20 cellular contexts compared by ENCODE assay signal in the genomic region with DNA sequence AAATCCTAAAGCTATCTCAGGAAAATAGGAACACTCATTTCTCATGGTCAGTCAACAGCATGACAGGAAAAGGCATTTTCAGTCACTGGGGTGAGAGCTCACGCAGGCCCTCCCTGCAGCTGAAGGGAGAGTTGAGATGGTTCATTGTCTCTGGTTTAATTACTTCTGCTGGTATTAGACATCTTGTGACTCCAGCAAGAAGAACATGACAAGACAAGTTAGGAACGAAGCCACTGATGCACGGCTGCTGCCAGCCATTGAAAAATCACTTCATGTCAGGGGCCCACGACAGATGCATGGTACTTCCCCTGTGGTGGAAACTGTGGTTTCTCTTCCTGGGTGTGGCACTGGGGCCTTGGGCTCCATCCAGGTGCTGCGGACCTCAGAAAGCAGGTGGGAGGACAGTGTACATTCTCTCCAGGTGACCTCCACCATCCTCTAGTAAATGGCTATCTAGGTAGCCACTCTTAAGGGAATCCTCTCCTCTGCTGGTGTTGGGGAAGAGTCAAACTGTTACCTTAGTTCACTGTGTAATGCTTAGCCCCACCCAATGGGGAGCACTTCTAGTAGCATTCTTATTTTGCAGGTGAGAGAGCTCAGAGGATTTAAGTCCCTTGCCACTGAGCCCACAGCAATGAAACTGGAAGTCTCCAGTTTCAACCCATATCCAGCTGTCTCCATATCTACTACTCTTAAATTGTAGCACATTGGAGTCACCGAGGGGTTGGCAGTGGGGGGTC.
DNase-seq lines count a peak whose midpoint lies in the region; TF ChIP-seq lines count a peak whose summit lies in the region.
"Had no signal": no experiment of that assay in that cellular context is flagged by ENCODE, and none has a peak within 500 bp of the region (broad histone marks: within the 10 kb centered on the region; RNA-seq: fewer than 3 reads in every experiment).

No MANE protein-coding gene starts in this region.

- DNase-seq in NCI-H146 (lab: John Stamatoyannopoulos, UW) (peak; percentile 36), NCI-H146 treated with DMSO at 0.1 percent for 48 hours (lab: John Stamatoyannopoulos, UW; ENCODE audit: unreplicated experiment) (no peak), SW480 (ENCODE audit: low spot score) (peak; percentile 45), esophagus squamous epithelium (lab: John Stamatoyannopoulos, UW) (no peak), type B pancreatic cell (ENCODE audit: extremely low spot score, unreplicated experiment) (no peak), NCI-H187 (lab: John Stamatoyannopoulos, UW) (no peak), D341Med (ENCODE audit: low spot score) (no peak), hepatic stellate cell (ENCODE audit: low spot score) (no peak)
- DNase-seq: AML-193; COR-L47; effector memory CD8-positive, alpha-beta T cell; KG1; NCI-H2029; NCI-H524; pancreas; stimulated activated CD4-positive, alpha-beta T cell treated with anti-CD3 and anti-CD28 coated beads, Interleukin-15, amount 100 ng/mL, for 24 hours had no signal

- H3K4me3 Mint-ChIP-seq in type B pancreatic cell: no peak overlapping the region
- H3K4me3 Mint-ChIP-seq: effector memory CD8-positive, alpha-beta T cell had no signal

- no peak overlapping the region for H3K4me3 ChIP-seq in esophagus squamous epithelium
- H3K4me3 ChIP-seq: hepatocyte, lung, pancreas had no signal

- H3K36me3 Mint-ChIP-seq in type B pancreatic cell: no peaks in the 10 kb centered on the region

- TF ChIP-seq CTCF in esophagus squamous epithelium (IDR thresholded peaks at IDR 0.05) (peak in 2 of 6 experiments; percentile 12 to 33), type B pancreatic cell (conservative IDR thresholded peaks at IDR 0.05) (no peak)

- H3K27ac Mint-ChIP-seq in type B pancreatic cell: peak overlapping the region; percentile 11
- H3K27ac Mint-ChIP-seq: activated naive CD4-positive, alpha-beta T cell treated with anti-CD3 and anti-CD28 coated beads, Interleukin-2, amount 50 U/mL, for 72 hours; effector memory CD8-positive, alpha-beta T cell had no signal

- peaks cover 28% of the 10 kb centered on the region for H3K27me3 Mint-ChIP-seq in type B pancreatic cell
- H3K27me3 Mint-ChIP-seq: effector memory CD8-positive, alpha-beta T cell had no signal

- WGBS in esophagus squamous epithelium, 2 donors: 41 to 45% methylated on average over 3 to 6 of the region's 6 CpGs

- H3K27ac ChIP-seq in esophagus squamous epithelium: peak overlapping the region; percentile 21 to 45 (median 25)
- H3K27ac ChIP-seq: 22Rv1, hepatocyte, pancreas had no signal

- H3K9me3 ChIP-seq in esophagus squamous epithelium: peaks cover 0 to 5% (median 0%) of the 10 kb centered on the region in 3 donors
- H3K9me3 ChIP-seq: pancreas had no signal

- no peak for TF ChIP-seq POLR2A in esophagus squamous epithelium (IDR thresholded peaks at IDR 0.05)

- H3K4me1 Mint-ChIP-seq in type B pancreatic cell (ENCODE audit: unreplicated experiment): peaks cover 9% of the 10 kb centered on the region

- no peaks in the 10 kb centered on the region for H3K36me3 ChIP-seq in esophagus squamous epithelium
- H3K36me3 ChIP-seq: pancreas had no signal

- H3K27me3 ChIP-seq in esophagus squamous epithelium: no peaks in the 10 kb centered on the region
- H3K27me3 ChIP-seq: hepatocyte, pancreas had no signal

- intact Hi-C loops in esophagus squamous epithelium (cut with DNase I): no loop called here

- H3K4me1 ChIP-seq in esophagus squamous epithelium: peaks cover 0 to 21% (median 10%) of the 10 kb centered on the region in 3 donors
- H3K4me1 ChIP-seq: pancreas had no signal

- peaks cover 7% of the 10 kb centered on the region for H3K9me3 Mint-ChIP-seq in type B pancreatic cell

Comparison
In these comparisons a context has a peak if more than half of its experiments do, and no peak if none do; other contexts are left out.
1. DNase-seq: peak in NCI-H146 (single experiment) and SW480 (single experiment); none in NCI-H146 treated with DMSO at 0.1 percent for 48 hours (single experiment), esophagus squamous epithelium (single experiment), type B pancreatic cell (single experiment), NCI-H187 (0 of 2), D341Med (single experiment) and hepatic stellate cell (single experiment).